In the genomic region with DNA sequence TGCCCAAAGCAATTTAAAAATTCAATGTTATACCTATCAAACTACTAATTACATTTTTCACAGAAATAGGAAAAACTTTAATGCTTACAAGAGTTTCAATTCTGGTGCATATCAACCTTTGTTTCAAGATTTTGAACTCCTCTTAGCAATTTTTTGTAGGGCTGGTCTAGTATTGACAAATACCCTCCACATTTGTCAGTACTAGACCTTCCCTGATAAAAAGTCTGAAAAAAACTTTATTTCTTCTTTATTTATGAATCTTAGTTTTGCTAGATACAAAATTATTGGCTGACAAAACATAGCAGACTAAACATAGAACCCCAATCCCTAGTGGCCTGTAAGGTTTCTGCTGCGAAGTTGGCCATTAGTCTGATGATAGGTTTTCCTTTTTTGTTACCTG, we compare ENCODE assay signal across 34 cellular contexts.
"Had no signal": no experiment of that assay in that cellular context is flagged by ENCODE, and none has a peak within 500 bp of the region (broad histone marks: within the 10 kb centered on the region; RNA-seq: fewer than 3 reads in every experiment).

No MANE protein-coding gene starts in this region.

- DNase-seq: Karpas-422, Kasumi-1, MG63, MM.1S, MV-4-11, NCI-H1048, NCI-H1092, NCI-H1092 treated with DMSO at 0.1 percent for 48 hours, NCI-H1105, NCI-H1105 treated with DMSO at 0.1 percent for 48 hours, NCI-H1417, NCI-H1417 treated with DMSO at 0.1 percent for 48 hours, NCI-H1436, NCI-H1436 treated with DMSO at 0.1 percent for 48 hours, NCI-H146, NCI-H1694, NCI-H1694 treated with DMSO at 0.1 percent for 48 hours, NCI-H187, NCI-H187 treated with DMSO at 0.1 percent for 48 hours, NCI-H1930, NCI-H2029, NCI-H2029 treated with DMSO at 0.1 percent for 48 hours, NCI-H2081, NCI-H2081 treated with DMSO at 0.1 percent for 48 hours, NCI-H2107, NCI-H2171, NCI-H2171 treated with DMSO at 0.1 percent for 48 hours, NCI-H2227 treated with DMSO at 0.1 percent for 48 hours, NCI-H226, NCI-H345, NCI-H446, NCI-H446 treated with DMSO at 0.1 percent for 48 hours, NCI-H510A had no signal

- H3K4me2 ChIP-seq: KMS-11 had no signal

- H3K27ac ChIP-seq: KMS-11 had no signal

- H3K27me3 ChIP-seq: MG63 had no signal

- H3K9ac ChIP-seq: KMS-11 had no signal

- H3K36me3 ChIP-seq: MG63 had no signal

- H3K4me3 ChIP-seq: MG63 had no signal
